In the genomic region with DNA sequence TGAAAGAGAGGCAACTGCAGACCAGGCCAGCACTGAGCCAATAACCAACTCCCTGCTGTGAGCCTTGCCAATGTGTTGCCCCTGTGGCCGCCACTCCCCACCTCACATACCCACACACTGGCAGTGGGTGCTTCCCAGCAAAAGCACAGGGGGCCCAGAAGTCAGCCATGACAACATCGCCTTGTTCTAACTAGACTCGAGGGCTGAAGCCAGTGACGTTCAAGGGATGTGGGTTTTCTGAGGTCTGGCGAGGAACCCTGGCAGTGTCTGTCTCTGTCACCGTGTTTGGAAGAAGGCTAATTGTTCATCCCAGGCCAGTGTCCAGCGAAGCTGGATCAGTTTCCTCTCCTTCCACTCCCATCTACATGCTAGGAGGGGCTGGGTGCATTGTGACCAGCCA, we compare ENCODE assay signal across 9 cellular contexts.
DNase-seq lines count a peak whose midpoint lies in the region; ATAC-seq and TF ChIP-seq lines count a peak whose summit lies in the region.
"Had no signal": no experiment of that assay in that cellular context is flagged by ENCODE, and none has a peak within 500 bp of the region (broad histone marks: within the 10 kb centered on the region; RNA-seq: fewer than 3 reads in every experiment).

No MANE protein-coding gene starts in this region.

- no peaks in the 10 kb centered on the region for H3K9me3 ChIP-seq in mucosa of descending colon
- no peaks in the 10 kb centered on the region for H3K9me3 ChIP-seq in psoas muscle

- H3K4me1 ChIP-seq in mucosa of descending colon (ENCODE audit: low read depth) (no peaks in the 10 kb centered on the region), psoas muscle (peaks cover 12% of the 10 kb centered on the region)

- TF ChIP-seq CTCF in mucosa of descending colon (IDR thresholded peaks at IDR 0.05) (no peak), psoas muscle (IDR thresholded peaks at IDR 0.05) (no peak)

- no peak overlapping the region for H3K27ac ChIP-seq in psoas muscle
- H3K27ac ChIP-seq: WERI-Rb-1 had no signal

- H3K27me3 ChIP-seq in psoas muscle (ENCODE audit: insufficient read depth in 3 of 3, low read length in 2 of 3), result no peaks in the 10 kb centered on the region

- ATAC-seq in mucosa of descending colon (peak; percentile 65), psoas muscle (no peak), GM21576 (IDR thresholded peaks at IDR 0.05; ENCODE audit: unreplicated experiment) (no peak), GM18858 (IDR thresholded peaks at IDR 0.05; ENCODE audit: unreplicated experiment) (no peak)

- intact Hi-C loops in mucosa of descending colon (cut with DNase I, micrococcal nuclease), result no loop called here
- intact Hi-C loops in psoas muscle (cut with DNase I), result loop anchor here in 1 of 2 donors (10.0 kb wide), 1 partner anchor 317 kb away; the partner anchor contains the start of genes AMIGO2 and PCED1B

- no peak overlapping the region for H3K4me3 ChIP-seq in mucosa of descending colon
- H3K4me3 ChIP-seq in psoas muscle, result no peak overlapping the region

- H3K36me3 ChIP-seq in mucosa of descending colon (ENCODE audit: low read depth) (no peaks in the 10 kb centered on the region), psoas muscle (ENCODE audit: insufficient read depth in 1 of 2, low read depth in 1 of 2) (no peaks in the 10 kb centered on the region)
- H3K36me3 ChIP-seq: WERI-Rb-1 had no signal

- DNase-seq in T-helper 2 cell (peak in 3 of 5 experiments; percentile 22 to 85 (median 79)), activated T-helper 1 cell treated with Interleukin-2 at 50 U/mL for 16 hours (ENCODE audit: low read depth) (peak; percentile 24), mucosa of descending colon (peak in 2 of 3 donors; percentile 24 to 34), psoas muscle (no peak), NCI-H2029 treated with DMSO at 0.1 percent for 48 hours (lab: John Stamatoyannopoulos, UW) (no peak)
- peak; percentile 42 for DNase-seq in stimulated activated naive CD4-positive, alpha-beta T cell treated with Interleukin-2 at 50 U/mL for 16 hours (lab: John Stamatoyannopoulos, UW)
- DNase-seq: WERI-Rb-1 had no signal

- 64 to 79% (median 68%) methylated on average over 7 of the region's 7 CpGs for WGBS in psoas muscle, 3 donors

Comparison
In these comparisons a context has a peak if more than half of its experiments do, and no peak if none do; other contexts are left out.
1. DNase-seq: peak in T-helper 2 cell (3 of 5), activated T-helper 1 cell treated with Interleukin-2 at 50 U/mL for 16 hours (single experiment), mucosa of descending colon (2 of 3) and stimulated activated naive CD4-positive, alpha-beta T cell treated with Interleukin-2 at 50 U/mL for 16 hours (single experiment); none in psoas muscle (0 of 2) and NCI-H2029 treated with DMSO at 0.1 percent for 48 hours (single experiment).